Comparison of ENCODE assay signal across 16 cellular contexts in the genomic region with DNA sequence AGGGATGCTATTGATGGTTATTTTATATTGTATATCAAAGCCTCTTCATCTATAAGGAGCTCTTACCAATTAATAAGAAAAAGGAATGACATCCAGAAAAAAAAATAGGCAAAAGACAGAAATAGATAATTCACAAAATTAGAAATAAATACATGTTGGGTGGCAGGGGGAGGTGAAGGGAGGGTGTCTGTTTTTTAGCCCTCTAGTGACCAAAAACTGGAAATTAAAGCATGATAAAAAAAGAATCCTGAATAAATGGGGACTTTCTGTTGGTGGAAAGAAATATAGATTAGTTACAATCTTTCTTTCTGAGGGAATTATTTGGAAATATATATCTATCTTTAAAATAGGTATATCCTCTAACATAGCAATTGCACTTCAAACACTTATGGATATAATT. TPM values are rescaled to one million over a fixed set of nuclear protein-coding genes. Genes with fewer than 3 reads are reported as not detected.
DNase-seq lines count a peak whose midpoint lies in the region; ATAC-seq, FAIRE-seq and TF ChIP-seq lines count a peak whose summit lies in the region.
"Had no signal": no experiment of that assay in that cellular context is flagged by ENCODE, and none has a peak within 500 bp of the region (broad histone marks: within the 10 kb centered on the region; RNA-seq: fewer than 3 reads in every experiment).

No MANE protein-coding gene starts in this region.

- no peak overlapping the region for H3K27ac ChIP-seq in GM12878 (ENCODE audit: control insufficient read depth, insufficient read depth)
- H3K27ac ChIP-seq: hepatocyte had no signal

- TF ChIP-seq RAD21 in GM12878 (IDR thresholded peaks at IDR 0.05; ENCODE audit: insufficient read depth, low read depth, low read length), result peak; percentile 27; the same call in 1 of the 2 replicates

- TF ChIP-seq EP300 in GM12878 (IDR thresholded peaks at IDR 0.05; ENCODE audit: borderline replicate concordance in 1 of 2, control insufficient read depth in 1 of 2, low read depth in 2 of 2, low read length in 2 of 2), result no peak

- no peak overlapping the region for H3K9ac ChIP-seq in GM12878 (ENCODE audit: control insufficient read depth, insufficient read depth, low read length)

- no peaks in the 10 kb centered on the region for H3K27me3 Mint-ChIP-seq in activated T-cell treated with anti-CD3 and anti-CD28 coated beads, Interleukin-2, amount 50 U/mL, for 24 hours
- H3K27me3 Mint-ChIP-seq in progenitor cell of endocrine pancreas, result no peaks in the 10 kb centered on the region
- H3K27me3 Mint-ChIP-seq: activated naive CD4-positive, alpha-beta T cell treated with anti-CD3 and anti-CD28 coated beads, Interleukin-2, amount 10 ng/mL, durations not matched to agents 7 days and 5 days had no signal

- no peak for TF ChIP-seq CTCF in GM12878 (IDR thresholded peaks at IDR 0.05 in 2 of 3, conservative IDR thresholded peaks at IDR 0.05 in 1 of 3; ENCODE audit: control insufficient read depth in 2 of 3, extremely low read depth in 1 of 3, insufficient read depth in 1 of 3, low read depth in 3 of 3, low read length in 3 of 3)
- TF ChIP-seq CTCF in progenitor cell of endocrine pancreas (IDR thresholded peaks at IDR 0.05; ENCODE audit: unreplicated experiment), result peak; percentile 31

- peaks cover 82% of the 10 kb centered on the region for H3K36me3 Mint-ChIP-seq in activated T-cell treated with anti-CD3 and anti-CD28 coated beads, Interleukin-2, amount 50 U/mL, for 24 hours (ENCODE audit: low read depth)
- H3K36me3 Mint-ChIP-seq in progenitor cell of endocrine pancreas (ENCODE audit: insufficient read depth), result peaks cover 24% of the 10 kb centered on the region

- no peak overlapping the region for H3K4me3 Mint-ChIP-seq in activated T-cell treated with anti-CD3 and anti-CD28 coated beads, Interleukin-2, amount 50 U/mL, for 24 hours
- H3K4me3 Mint-ChIP-seq in progenitor cell of endocrine pancreas (ENCODE audit: low read depth), result no peak overlapping the region
- H3K4me3 Mint-ChIP-seq: activated naive CD4-positive, alpha-beta T cell treated with anti-CD3 and anti-CD28 coated beads, Interleukin-2, amount 10 ng/mL, durations not matched to agents 7 days and 5 days had no signal

- CTCF ChIA-PET in GM12878 (lab: Yijun Ruan, JAX), result interaction anchor here (1.5 kb wide), 1 partner anchor 190 kb away, joined by 4 read pairs; no protein-coding TSS in a partner anchor

- POLR2A ChIA-PET in GM12878 (lab: Charles Lee), result no interaction called here

- no TSS peak for BruUV-seq in GM12878 (replicated peaks; lab: Mats Ljungman, UMichigan)

- in situ Hi-C loops in GM12878 (cut with MboI), result loop anchor here (25.0 kb wide), 1 partner anchor 98 kb away; no protein-coding TSS in a partner anchor

- SMC1A ChIA-PET in GM12878 (lab: Charles Lee; ENCODE audit: uncharacterized antibody, unreplicated experiment), result interaction anchor here (0.5 to 1.9 kb wide), 5 partner anchors 33 to 177 kb away, joined by 3 to 8 read pairs (median 3); no protein-coding TSS in a partner anchor

- DNase-seq in activated T-cell treated with anti-CD3 and anti-CD28 coated beads, Interleukin-2, amount 50 U/mL, for 24 hours, result no peak
- no peak for DNase-seq in activated T-cell treated with anti-CD3 and anti-CD28 coated beads for 4 hours
- peak; percentile 21 for DNase-seq in Jurkat, Clone E6-1 (ENCODE audit: low read depth, low spot score)
- no peak for DNase-seq in GM12878 (ENCODE audit: low read depth, low spot score)
- DNase-seq in progenitor cell of endocrine pancreas (ENCODE audit: low spot score, unreplicated experiment), result no peak
- no peak for DNase-seq in cortex of kidney (lab: John Stamatoyannopoulos, UW)
- DNase-seq: activated naive CD4-positive, alpha-beta T cell treated with anti-CD3 and anti-CD28 coated beads, Interleukin-2, amount 10 ng/mL, durations not matched to agents 7 days and 5 days; DMS153; NCI-H2029; NCI-H524; Right ventricle myocardium superior; substantia nigra had no signal

- intact Hi-C loops in GM12878 (cut with micrococcal nuclease; ENCODE audit: unreplicated experiment), result loop anchor here (5.0 kb wide), 3 partner anchors 188 to 338 kb away; no protein-coding TSS in a partner anchor

- H2AFZ ChIP-seq in GM12878 (ENCODE audit: control insufficient read depth, low read depth, low read length), result no peak overlapping the region
- H2AFZ ChIP-seq: hepatocyte had no signal

- H3K4me1 Mint-ChIP-seq in activated T-cell treated with anti-CD3 and anti-CD28 coated beads, Interleukin-2, amount 50 U/mL, for 24 hours (ENCODE audit: low read depth), result peaks cover 3% of the 10 kb centered on the region
- H3K4me1 Mint-ChIP-seq in progenitor cell of endocrine pancreas (ENCODE audit: low read depth), result no peaks in the 10 kb centered on the region
- H3K4me1 Mint-ChIP-seq: activated naive CD4-positive, alpha-beta T cell treated with anti-CD3 and anti-CD28 coated beads, Interleukin-2, amount 10 ng/mL, durations not matched to agents 7 days and 5 days had no signal

- H3K36me3 ChIP-seq in GM12878 (ENCODE audit: control insufficient read depth in 2 of 2, insufficient read depth in 2 of 2, low read length in 1 of 2), result peaks cover 6 to 30% of the 10 kb centered on the region in 2 experiments

- RAD21 ChIA-PET in GM12878 (lab: Charles Lee; ENCODE audit: unreplicated experiment), result no interaction called here

- H3K79me2 ChIP-seq in GM12878 (ENCODE audit: control insufficient read depth, insufficient read depth, low read length), result no peaks in the 10 kb centered on the region; the same call in 1 of the 2 replicates
- H3K79me2 ChIP-seq: hepatocyte had no signal

- H3K9me3 Mint-ChIP-seq in activated T-cell treated with anti-CD3 and anti-CD28 coated beads, Interleukin-2, amount 50 U/mL, for 24 hours, result no peaks in the 10 kb centered on the region
- no peaks in the 10 kb centered on the region for H3K9me3 Mint-ChIP-seq in progenitor cell of endocrine pancreas (ENCODE audit: low read depth)
- H3K9me3 Mint-ChIP-seq: activated naive CD4-positive, alpha-beta T cell treated with anti-CD3 and anti-CD28 coated beads, Interleukin-2, amount 10 ng/mL, durations not matched to agents 7 days and 5 days had no signal

- no peaks in the 10 kb centered on the region for H3K9me3 ChIP-seq in GM12878 (replicated peaks; ENCODE audit: control insufficient read depth, insufficient read depth, low read length)

- H3K4me2 ChIP-seq in GM12878 (ENCODE audit: control insufficient read depth, insufficient read depth), result no peak overlapping the region
- H3K4me2 ChIP-seq: hepatocyte had no signal

- no peak for FAIRE-seq in GM12878 (lab: Jason Lieb, UNC)
- FAIRE-seq: endothelial cell of umbilical vein had no signal

- no peaks in the 10 kb centered on the region for H3K4me1 ChIP-seq in GM12878 (ENCODE audit: control insufficient read depth, insufficient read depth, low read length)

- peak overlapping the region; percentile 55 for H3K27ac Mint-ChIP-seq in activated T-cell treated with anti-CD3 and anti-CD28 coated beads, Interleukin-2, amount 50 U/mL, for 24 hours
- no peak overlapping the region for H3K27ac Mint-ChIP-seq in progenitor cell of endocrine pancreas
- H3K27ac Mint-ChIP-seq: activated naive CD4-positive, alpha-beta T cell treated with anti-CD3 and anti-CD28 coated beads, Interleukin-2, amount 10 ng/mL, durations not matched to agents 7 days and 5 days had no signal

- TF ChIP-seq POLR2A in GM12878 (IDR thresholded peaks at IDR 0.05; ENCODE audit: low read depth, low read length), result no peak

- no peak overlapping the region for H3K4me3 ChIP-seq in Jurkat, Clone E6-1 (ENCODE audit: low read length)
- H3K4me3 ChIP-seq in GM12878, result no peak overlapping the region
- H3K4me3 ChIP-seq: hepatocyte had no signal

- ATAC-seq in GM12878 (no peak), HG03520 (IDR thresholded peaks at IDR 0.05; ENCODE audit: unreplicated experiment) (no peak), HG03457 (IDR thresholded peaks at IDR 0.05; ENCODE audit: unreplicated experiment) (no peak)

- no peaks in the 10 kb centered on the region for H4K20me1 ChIP-seq in GM12878 (ENCODE audit: control insufficient read depth, insufficient read depth)

- H3K27me3 ChIP-seq in GM12878 (replicated peaks in 1 of 2; ENCODE audit: control insufficient read depth in 2 of 2, insufficient read depth in 2 of 2, low read length in 1 of 2), result no peaks in the 10 kb centered on the region
- H3K27me3 ChIP-seq: hepatocyte had no signal

RNA-seq across cellular contexts. Expression of gene TTC36, which starts 42.0 kb away (rescaled TPM):
- polyA plus RNA-seq in Jurkat, Clone E6-1 (2012; ENCODE audit: insufficient read depth, insufficient read length), result 1.2 TPM
- 0.71 TPM in 1 of 2 replicates, not detected in the other for total RNA-seq in GM12878 (2013; cell fraction: nucleolus; rRNA removed)
- total RNA-seq in GM12878 (2014; rRNA removed) (0.49 TPM in 1 of 2 replicates, not detected in the other), GM12878 (2014; rRNA removed; fragmentation: Illumina TruSeq; extraction: Trizol) (not detected in 2 replicates), GM12878 (2021) (0.27 TPM in 1 of 2 replicates, not detected in the other), progenitor cell of endocrine pancreas (2.2 and 3.3 TPM in 2 replicates)
- not detected for polyA plus RNA-seq in GM12878 (2011; ENCODE audit: low read depth)
- polyA plus RNA-seq in GM12878 (2011; rRNA removed) (not detected in 2 replicates), GM12878 (2014; fragmentation: Illumina TruSeq; extraction: Trizol) (not detected in 2 replicates), GM12878 (2014; fragmentation: Nextera tagmentation; extraction: Ambion mirVana) (not detected), GM12878 (2014; rRNA removed) (0.22 and 0.28 TPM in 2 replicates), GM12878 (2016; fragmentation: Nextera tagmentation; extraction: Ambion mirVana) (under 1 TPM; 0.59 to 0.78 TPM)
- not detected in 2 replicates for polyA plus RNA-seq in GM12878 (2011; cell fraction: cytosol; rRNA removed)
- polyA plus RNA-seq in GM12878 (2011; cell fraction: nucleus; rRNA removed), result not detected in 2 replicates
- 0.15 TPM in 1 of 2 replicates, not detected in the other for polyA plus RNA-seq in GM12878 (2012)
- not detected in 2 replicates for polyA minus RNA-seq in GM12878 (2011; rRNA and poly(A)+ RNA removed)
- polyA minus RNA-seq in GM12878 (2011; cell fraction: cytosol; rRNA and poly(A)+ RNA removed), result not detected in 2 replicates
- 0.67 TPM in 1 of 2 replicates, not detected in the other for polyA minus RNA-seq in GM12878 (2011; cell fraction: nucleus; rRNA and poly(A)+ RNA removed)
- polyA plus RNA-seq: endothelial cell of umbilical vein had no signal

RNA-seq across cellular contexts. Expression of gene TMEM25, which starts 45.7 kb away (rescaled TPM):
- polyA plus RNA-seq in Jurkat, Clone E6-1 (2012; ENCODE audit: insufficient read depth, insufficient read length), result 11.4 TPM
- 33.7 and 45.1 TPM in 2 replicates for total RNA-seq in GM12878 (2013; cell fraction: nucleolus; rRNA removed)
- total RNA-seq in GM12878 (2014; rRNA removed) (7.9 and 13.9 TPM in 2 replicates), GM12878 (2014; rRNA removed; fragmentation: Illumina TruSeq; extraction: Trizol) (4.6 and 5.2 TPM in 2 replicates), GM12878 (2021) (8.5 and 10.2 TPM in 2 replicates), progenitor cell of endocrine pancreas (53.5 and 59.5 TPM in 2 replicates)
- polyA plus RNA-seq in GM12878 (2011; ENCODE audit: low read depth), result 3.3 TPM
- polyA plus RNA-seq in GM12878 (2011; rRNA removed) (3.3 and 5.2 TPM in 2 replicates), GM12878 (2014; fragmentation: Illumina TruSeq; extraction: Trizol) (3.5 and 7.5 TPM in 2 replicates), GM12878 (2014; fragmentation: Nextera tagmentation; extraction: Ambion mirVana) (1 to 10 TPM; 1.4 to 1.7 TPM), GM12878 (2014; rRNA removed) (7.9 and 9.4 TPM in 2 replicates), GM12878 (2016; fragmentation: Nextera tagmentation; extraction: Ambion mirVana) (1 to 10 TPM; 8.2 to 9.1 TPM)
- polyA plus RNA-seq in GM12878 (2011; cell fraction: cytosol; rRNA removed), result 7.7 and 9.1 TPM in 2 replicates
- 35.3 and 37.5 TPM in 2 replicates for polyA plus RNA-seq in GM12878 (2011; cell fraction: nucleus; rRNA removed)
- 5.8 and 6.8 TPM in 2 replicates for polyA plus RNA-seq in GM12878 (2012)
- polyA minus RNA-seq in GM12878 (2011; rRNA and poly(A)+ RNA removed), result 12.9 and 13.1 TPM in 2 replicates
- 2.2 and 4.5 TPM in 2 replicates for polyA minus RNA-seq in GM12878 (2011; cell fraction: cytosol; rRNA and poly(A)+ RNA removed)
- 18.0 and 21.9 TPM in 2 replicates for polyA minus RNA-seq in GM12878 (2011; cell fraction: nucleus; rRNA and poly(A)+ RNA removed)

RNA-seq across cellular contexts. Expression of gene KMT2A, which starts 49.0 kb away (rescaled TPM):
- 27.5 TPM for polyA plus RNA-seq in Jurkat, Clone E6-1 (2012; ENCODE audit: insufficient read depth, insufficient read length)
- 276 and 281 TPM in 2 replicates for total RNA-seq in GM12878 (2013; cell fraction: nucleolus; rRNA removed)
- 24.9 and 25.2 TPM in 2 replicates for total RNA-seq in GM12878 (2014; rRNA removed)
- 28.1 and 30.4 TPM in 2 replicates for total RNA-seq in GM12878 (2014; rRNA removed; fragmentation: Illumina TruSeq; extraction: Trizol)
- total RNA-seq in GM12878 (2021), result 52.6 and 56.9 TPM in 2 replicates
- polyA plus RNA-seq in GM12878 (2011; ENCODE audit: low read depth), result 21.9 TPM
- 25.7 and 27.1 TPM in 2 replicates for polyA plus RNA-seq in GM12878 (2011; rRNA removed)
- polyA plus RNA-seq in GM12878 (2011; cell fraction: cytosol; rRNA removed), result 27.8 and 30.6 TPM in 2 replicates
- polyA plus RNA-seq in GM12878 (2011; cell fraction: nucleus; rRNA removed), result 106 and 129 TPM in 2 replicates
- polyA plus RNA-seq in GM12878 (2012), result 24.1 and 29.5 TPM in 2 replicates
- polyA plus RNA-seq in GM12878 (2014; fragmentation: Illumina TruSeq; extraction: Trizol), result 38.6 and 39.0 TPM in 2 replicates
- 1 to 10 TPM; 6.1 to 7.4 TPM for polyA plus RNA-seq in GM12878 (2014; fragmentation: Nextera tagmentation; extraction: Ambion mirVana)
- 25.4 and 28.9 TPM in 2 replicates for polyA plus RNA-seq in GM12878 (2014; rRNA removed)
- polyA plus RNA-seq in GM12878 (2016; fragmentation: Nextera tagmentation; extraction: Ambion mirVana), result 10 to 100 TPM; 11.2 to 12.7 TPM
- polyA minus RNA-seq in GM12878 (2011; rRNA and poly(A)+ RNA removed), result 83.9 and 95.8 TPM in 2 replicates
- 25.9 and 28.2 TPM in 2 replicates for polyA minus RNA-seq in GM12878 (2011; cell fraction: cytosol; rRNA and poly(A)+ RNA removed)
- polyA minus RNA-seq in GM12878 (2011; cell fraction: nucleus; rRNA and poly(A)+ RNA removed), result 103 and 145 TPM in 2 replicates
- 89.1 and 94.6 TPM in 2 replicates for total RNA-seq in progenitor cell of endocrine pancreas
